Comparison of ENCODE assay signal across 10 cellular contexts in genomic region chr3:152051501-152052404, GRCh38.
DNase-seq lines count a peak whose midpoint lies in the region; ATAC-seq and TF ChIP-seq lines count a peak whose summit lies in the region.
"Had no signal": no experiment of that assay in that cellular context is flagged by ENCODE, and none has a peak within 500 bp of the region (broad histone marks: within the 10 kb centered on the region; RNA-seq: fewer than 3 reads in every experiment).

No MANE protein-coding gene starts in this region.

- peak; percentile 30 for DNase-seq in GM06990 (ENCODE audit: extremely low read depth, insufficient read length)
- DNase-seq in NCI-H2081 (lab: John Stamatoyannopoulos, UW), result peak; percentile 50 to 80
- no peak for DNase-seq in hepatocyte (ENCODE audit: low spot score)
- DNase-seq in CD8-positive, alpha-beta memory T cell, result no peak
- DNase-seq in WTC11 (ENCODE audit: low spot score), result no peak
- no peak for DNase-seq in iPS-NIHi11 (ENCODE audit: low spot score)
- DNase-seq: activated CD4-positive, CD25-positive, alpha-beta regulatory T cell treated with anti-CD3 and anti-CD28 coated beads, Interleukin-2, amount 50 U/mL, for 72 hours; kidney had no signal

- H4K20me1 ChIP-seq in hepatocyte (ENCODE audit: insufficient read depth, poor library complexity, severe bottlenecking), result no peaks in the 10 kb centered on the region

- H3K9me3 Mint-ChIP-seq in CD8-positive, alpha-beta memory T cell, result no peaks in the 10 kb centered on the region
- H3K9me3 Mint-ChIP-seq in WTC11, result peaks cover 5% of the 10 kb centered on the region; the same call in 1 of the 2 replicates

- no peaks in the 10 kb centered on the region for H3K4me1 Mint-ChIP-seq in CD8-positive, alpha-beta memory T cell
- peaks cover 7% of the 10 kb centered on the region; the same call in 1 of the 2 replicates for H3K4me1 Mint-ChIP-seq in WTC11

- no peak overlapping the region for H3K4me3 Mint-ChIP-seq in CD8-positive, alpha-beta memory T cell
- H3K4me3 Mint-ChIP-seq in WTC11, result no peak overlapping the region

- TF ChIP-seq CTCF in GM06990 (IDR thresholded peaks at IDR 0.05; ENCODE audit: insufficient read depth, low read length, poor library complexity, severe bottlenecking) (no peak), hepatocyte (IDR thresholded peaks at IDR 0.05; ENCODE audit: poor library complexity) (no peak), WTC11 (IDR thresholded peaks at IDR 0.05) (no peak)

- no peak overlapping the region for H3K27ac Mint-ChIP-seq in CD8-positive, alpha-beta memory T cell
- no peak overlapping the region for H3K27ac Mint-ChIP-seq in WTC11

- H3K36me3 ChIP-seq in GM06990 (ENCODE audit: control insufficient read depth, insufficient read depth, low read length) (no peaks in the 10 kb centered on the region), hepatocyte (replicated peaks; ENCODE audit: insufficient read depth, low read depth) (no peaks in the 10 kb centered on the region)
- no peaks in the 10 kb centered on the region for H3K36me3 ChIP-seq in CD8-positive, alpha-beta memory T cell (ENCODE audit: insufficient read depth, low read length)

- H3K36me3 Mint-ChIP-seq in CD8-positive, alpha-beta memory T cell, result no peaks in the 10 kb centered on the region
- H3K36me3 Mint-ChIP-seq in WTC11, result no peaks in the 10 kb centered on the region

- H2AFZ ChIP-seq in hepatocyte, result no peak overlapping the region

- H3K27me3 ChIP-seq in GM06990 (replicated peaks; ENCODE audit: control insufficient read depth, insufficient read depth, low read length) (no peaks in the 10 kb centered on the region), hepatocyte (no peaks in the 10 kb centered on the region)
- H3K27me3 ChIP-seq in CD8-positive, alpha-beta memory T cell (ENCODE audit: insufficient read depth, low read length, poor library complexity, severe bottlenecking), result no peaks in the 10 kb centered on the region

- H3K9me3 ChIP-seq in hepatocyte (ENCODE audit: low read depth), result no peaks in the 10 kb centered on the region
- no peaks in the 10 kb centered on the region for H3K9me3 ChIP-seq in CD8-positive, alpha-beta memory T cell (ENCODE audit: low read length)

- POLR2A ChIA-PET in CD8-positive, alpha-beta memory T cell (lab: Charles Lee), result no interaction called here
- POLR2A ChIA-PET in WTC11 (lab: Charles Lee), result no interaction called here

- CTCF ChIA-PET in CD8-positive, alpha-beta memory T cell (lab: Charles Lee), result no interaction called here
- CTCF ChIA-PET in WTC11 (lab: Charles Lee), result no interaction called here

- ATAC-seq in GM21723 (IDR thresholded peaks at IDR 0.05; ENCODE audit: unreplicated experiment), result peak; percentile 66
- no peak for ATAC-seq in WTC11
- no peak for ATAC-seq in HG03457 (IDR thresholded peaks at IDR 0.05; ENCODE audit: unreplicated experiment)

- H3K27me3 Mint-ChIP-seq in CD8-positive, alpha-beta memory T cell, result peaks cover 0 to 11% of the 10 kb centered on the region in 2 donors
- no peaks in the 10 kb centered on the region for H3K27me3 Mint-ChIP-seq in WTC11 (ENCODE audit: low read depth)

- 68% methylated on average over 3 of the region's 3 CpGs for WGBS in hepatocyte (ENCODE audit: low lambda C conversion rate, missing lambda C conversion rate)

- no peaks in the 10 kb centered on the region for H3K9me2 ChIP-seq in hepatocyte (replicated peaks; ENCODE audit: insufficient read depth)

- H3K4me1 ChIP-seq in hepatocyte (ENCODE audit: insufficient read depth), result peaks cover 18% of the 10 kb centered on the region
- no peaks in the 10 kb centered on the region for H3K4me1 ChIP-seq in CD8-positive, alpha-beta memory T cell (ENCODE audit: insufficient read depth, low read length)

- peak overlapping the region; percentile 43 for H3K27ac ChIP-seq in hepatocyte
- no peak overlapping the region for H3K27ac ChIP-seq in CD8-positive, alpha-beta memory T cell (ENCODE audit: low read depth, low read length)

- no peaks in the 10 kb centered on the region for H3K79me2 ChIP-seq in hepatocyte

- H3K4me3 ChIP-seq in GM06990 (replicated peaks; ENCODE audit: low read depth, low read length), result no peak overlapping the region
- H3K4me3 ChIP-seq in hepatocyte, result no peak overlapping the region
- no peak overlapping the region for H3K4me3 ChIP-seq in CD8-positive, alpha-beta memory T cell (ENCODE audit: low read length)

- peak overlapping the region; percentile 18 for H3K4me2 ChIP-seq in hepatocyte

TF ChIP-seq in WTC11, 78 proteins besides CTCF, POLR2A, EP300 and RAD21 (continues in another document):
- no peak for TF ChIP-seq ZNF512 (CRISPR knock-in tag; IDR thresholded peaks at IDR 0.05; ENCODE audit: borderline replicate concordance)
- no peak for TF ChIP-seq AR (CRISPR knock-in tag; IDR thresholded peaks at IDR 0.05)
- TF ChIP-seq GTF2I (CRISPR knock-in tag; conservative IDR thresholded peaks at IDR 0.05), result no peak
- no peak for TF ChIP-seq ZNF263 (CRISPR knock-in tag; IDR thresholded peaks at IDR 0.05; ENCODE audit: low read depth)
- no peak for TF ChIP-seq E2F5 (CRISPR knock-in tag; IDR thresholded peaks at IDR 0.05)
- TF ChIP-seq E2F1 (CRISPR knock-in tag; IDR thresholded peaks at IDR 0.05), result no peak
- TF ChIP-seq NR3C1 (CRISPR knock-in tag; conservative IDR thresholded peaks at IDR 0.05; ENCODE audit: low read depth), result no peak
- no peak for TF ChIP-seq USF2 (CRISPR knock-in tag; IDR thresholded peaks at IDR 0.05)
- no peak for TF ChIP-seq ZNF219 (CRISPR knock-in tag; IDR thresholded peaks at IDR 0.05; ENCODE audit: borderline replicate concordance)
- TF ChIP-seq ATF3 (CRISPR knock-in tag; conservative IDR thresholded peaks at IDR 0.05), result no peak
- no peak for TF ChIP-seq ZNF416 (CRISPR knock-in tag; IDR thresholded peaks at IDR 0.05)
- no peak for TF ChIP-seq ETV6 (CRISPR knock-in tag; IDR thresholded peaks at IDR 0.05)
- no peak for TF ChIP-seq TP53 (CRISPR knock-in tag; IDR thresholded peaks at IDR 0.05)
- no peak for TF ChIP-seq OVOL2 (CRISPR knock-in tag; IDR thresholded peaks at IDR 0.05; ENCODE audit: borderline replicate concordance)

Comparison
In these comparisons a context has a peak if more than half of its experiments do, and no peak if none do; other contexts are left out.
1. DNase-seq: peak in GM06990 (single experiment) and NCI-H2081 (2 of 2); none in hepatocyte (single experiment), CD8-positive, alpha-beta memory T cell (0 of 5), WTC11 (single experiment) and iPS-NIHi11 (single experiment).